In genomic region chrX:2693526-2694002, GRCh38 we compare ENCODE assay signal across 12 cellular contexts. TPM values are rescaled to one million over a fixed set of nuclear protein-coding genes. Genes with fewer than 3 reads are reported as not detected.
DNase-seq lines count a peak whose midpoint lies in the region; ATAC-seq and TF ChIP-seq lines count a peak whose summit lies in the region.
"Had no signal": no experiment of that assay in that cellular context is flagged by ENCODE, and none has a peak within 500 bp of the region (broad histone marks: within the 10 kb centered on the region; RNA-seq: fewer than 3 reads in every experiment).

No MANE protein-coding gene starts in this region.

- DNase-seq in AG09309 (ENCODE audit: low read depth) (no peak), dermis blood vessel endothelial cell (peak; percentile 20), osteocyte (ENCODE audit: extremely low spot score, unreplicated experiment) (no peak), activated gamma-delta T cell (lab: John Stamatoyannopoulos, UW) (no peak)
- DNase-seq: activated gamma-delta T cell treated with Interleukin-2 at 50 U/mL for 16 hours, hippocampal formation, NCI-H2029 treated with DMSO at 0.1 percent for 48 hours, thyroid gland had no signal

- no peak for TF ChIP-seq CTCF in AG09309 (IDR thresholded peaks at IDR 0.05; ENCODE audit: control insufficient read depth, insufficient read depth, low read depth, low read length, missing control alignments)
- no peak for TF ChIP-seq CTCF in osteocyte (IDR thresholded peaks at IDR 0.05)

- H3K36me3 Mint-ChIP-seq in osteocyte (ENCODE audit: unreplicated experiment): peaks cover 6% of the 10 kb centered on the region

- H3K36me3 ChIP-seq in HUES6 (ENCODE audit: control insufficient read depth, insufficient read depth, low read length): no peaks in the 10 kb centered on the region
- H3K36me3 ChIP-seq: thyroid gland had no signal

- H3K27ac ChIP-seq in HUES6 (ENCODE audit: low read depth, low read length): no peak overlapping the region
- H3K27ac ChIP-seq: thyroid gland had no signal

- H3K27me3 ChIP-seq in HUES6 (ENCODE audit: control insufficient read depth, insufficient read depth, low read length): peaks cover 61% of the 10 kb centered on the region
- H3K27me3 ChIP-seq: thyroid gland had no signal

- H3K4me1 Mint-ChIP-seq in osteocyte (ENCODE audit: unreplicated experiment): peaks cover 62% of the 10 kb centered on the region

- H3K27me3 Mint-ChIP-seq in osteocyte (ENCODE audit: unreplicated experiment): no peaks in the 10 kb centered on the region

- no peaks in the 10 kb centered on the region for H3K9me3 ChIP-seq in HUES6 (ENCODE audit: control insufficient read depth, insufficient read depth, low read depth, low read length)
- H3K9me3 ChIP-seq: thyroid gland had no signal

- H3K9ac ChIP-seq in HUES6 (ENCODE audit: low read length): no peak overlapping the region

- peak overlapping the region; percentile 56 for H3K4me3 Mint-ChIP-seq in osteocyte (ENCODE audit: unreplicated experiment)

- H3K27ac Mint-ChIP-seq in osteocyte (ENCODE audit: unreplicated experiment): peak overlapping the region; percentile 93

- peaks cover 28% of the 10 kb centered on the region; the same call in 1 of the 2 replicates for H3K4me1 ChIP-seq in HUES6 (ENCODE audit: control insufficient read depth, insufficient read depth, low read length)

- H3K4me3 ChIP-seq in AG09309 (ENCODE audit: control insufficient read depth, low read depth, low read length) (peak overlapping the region; percentile 94), HUES6 (ENCODE audit: low read depth, low read length) (peak overlapping the region; percentile 11; the same call in 1 of the 2 replicates)

- no peaks in the 10 kb centered on the region for H3K9me3 Mint-ChIP-seq in osteocyte (ENCODE audit: unreplicated experiment)

- ATAC-seq in GM21526 (IDR thresholded peaks at IDR 0.05; ENCODE audit: low FRiP score, unreplicated experiment) (no peak), HG02840 (IDR thresholded peaks at IDR 0.05; ENCODE audit: low FRiP score, unreplicated experiment) (no peak), HG03432 (IDR thresholded peaks at IDR 0.05; ENCODE audit: unreplicated experiment) (no peak)

RNA-seq across cellular contexts. Expression of gene CD99, which starts 2.5 kb away (rescaled TPM):
- total RNA-seq in dermis blood vessel endothelial cell (194 and 216 TPM in 2 replicates), osteocyte (621 and 679 TPM in 2 replicates)

RNA-seq across cellular contexts. Expression of gene XG, which starts 58.3 kb away (rescaled TPM):
- total RNA-seq in dermis blood vessel endothelial cell: under 0.01 TPM in 1 of 2 replicates, not detected in the other
- total RNA-seq in osteocyte: 0.76 TPM in 1 of 2 replicates, not detected in the other
